Comparison of ENCODE assay signal across 10 cellular contexts in the genomic region with DNA sequence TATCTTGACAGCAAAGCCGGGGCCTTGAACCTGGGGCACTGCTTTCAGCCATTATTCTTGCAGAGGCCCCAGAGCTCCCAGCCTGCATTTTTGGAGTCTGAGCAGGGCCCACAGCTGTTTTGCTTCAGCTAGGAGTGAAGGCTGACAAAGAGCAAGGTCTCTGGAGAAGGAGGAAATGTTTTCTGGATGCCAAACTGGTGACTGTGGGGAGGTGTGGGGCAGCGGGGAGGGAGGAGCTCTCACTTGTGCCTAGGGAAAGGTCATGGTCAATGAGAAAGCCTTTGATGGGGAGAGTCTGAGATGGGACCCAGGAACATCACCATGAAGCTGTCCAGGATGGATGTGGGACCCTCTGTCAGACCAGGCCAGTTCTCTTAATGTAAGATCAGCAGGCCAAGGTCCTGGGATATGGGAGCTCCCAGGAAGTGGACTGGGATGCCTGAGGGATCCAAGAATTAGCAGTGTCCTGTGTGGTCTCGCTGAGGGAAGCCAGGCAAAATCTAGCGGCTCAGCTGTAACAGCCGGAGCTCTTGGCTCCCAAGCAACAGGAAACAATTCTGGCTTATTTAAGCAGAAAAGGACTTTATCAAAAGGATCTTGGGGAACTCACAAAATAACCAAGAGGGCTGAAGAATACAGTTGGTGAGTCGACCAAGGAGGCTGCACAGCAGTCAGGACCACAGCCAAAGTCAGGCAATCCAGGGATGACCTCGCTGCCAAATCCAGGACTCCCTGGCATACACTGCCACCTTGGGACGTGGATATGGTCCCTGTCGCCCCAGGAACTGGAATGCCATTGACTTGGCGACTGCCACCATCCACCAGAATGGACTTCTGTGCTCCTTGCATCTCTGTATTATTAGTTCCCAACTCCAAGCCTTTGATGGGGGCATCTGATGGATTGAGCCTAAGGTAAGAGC.
DNase-seq lines count a peak whose midpoint lies in the region; ATAC-seq and TF ChIP-seq lines count a peak whose summit lies in the region.
"Had no signal": no experiment of that assay in that cellular context is flagged by ENCODE, and none has a peak within 500 bp of the region (broad histone marks: within the 10 kb centered on the region; RNA-seq: fewer than 3 reads in every experiment).

No MANE protein-coding gene starts in this region.

- H3K27me3 ChIP-seq in neuronal stem cell (ENCODE audit: control insufficient read depth in 3 of 3, insufficient read depth in 3 of 3, low read depth in 1 of 3, low read length in 3 of 3) = peaks cover 0 to 4% (median 0%) of the 10 kb centered on the region in 3 experiments

- H3K9me3 ChIP-seq in neuronal stem cell (replicated peaks in 1 of 2; ENCODE audit: control insufficient read depth in 2 of 2, insufficient read depth in 1 of 2, low read depth in 1 of 2, low read length in 2 of 2) = no peaks in the 10 kb centered on the region

- peak overlapping the region; percentile 21 for H3K14ac ChIP-seq in neuronal stem cell (ENCODE audit: low read length)

- no peak overlapping the region for H4K91ac ChIP-seq in neuronal stem cell (ENCODE audit: low read depth, low read length, poor library complexity)

- no peaks in the 10 kb centered on the region for H3K79me1 ChIP-seq in neuronal stem cell (ENCODE audit: low read depth, low read length)

- DNase-seq in Caki2 (ENCODE audit: low read depth) (peak; percentile 26), RWPE1 (ENCODE audit: low spot score) (peak; percentile 23), fibroblast of the aortic adventitia (ENCODE audit: low read depth) (peak; percentile 75), neuronal stem cell (ENCODE audit: low spot score) (no peak), SHP77 treated with DMSO at 0.1 percent for 48 hours (lab: John Stamatoyannopoulos, UW) (no peak), NCI-H2081 treated with DMSO at 0.1 percent for 48 hours (lab: John Stamatoyannopoulos, UW) (no peak)
- DNase-seq: SHP77; stimulated activated CD4-positive, alpha-beta T cell treated with anti-CD3 and anti-CD28 coated beads, Interleukin-15, amount 100 ng/mL, for 24 hours had no signal

- H2BK120ac ChIP-seq in neuronal stem cell (ENCODE audit: low read depth, low read length) = no peak overlapping the region

- no peak overlapping the region for H2BK5ac ChIP-seq in neuronal stem cell (ENCODE audit: low read length)

- no peak overlapping the region for H3K4me2 ChIP-seq in neuronal stem cell (ENCODE audit: insufficient read depth, low read length, poor library complexity, severe bottlenecking)

- POLR2A ChIA-PET in RWPE1 (lab: Yijun Ruan, JAX; ENCODE audit: low non-redundant PET) = interaction anchor here (0.5 to 0.6 kb wide), 2 partner anchors 110 to 178 kb away, joined by 3 read pairs; no protein-coding TSS in a partner anchor

- no peaks in the 10 kb centered on the region for H3K36me3 ChIP-seq in neuronal stem cell (replicated peaks in 1 of 2; ENCODE audit: control insufficient read depth in 2 of 2, insufficient read depth in 2 of 2, low read length in 2 of 2)

- no peak overlapping the region for H4K8ac ChIP-seq in neuronal stem cell (ENCODE audit: low read depth, low read length)

- H3K4me1 ChIP-seq in neuronal stem cell (ENCODE audit: control insufficient read depth in 2 of 2, insufficient read depth in 1 of 2, low read depth in 1 of 2, low read length in 2 of 2) = peaks cover 0 to 3% of the 10 kb centered on the region in 2 donors

- in situ Hi-C loops in Caki2 (cut with HindIII; ENCODE audit: low pct_unique_long_range_greater_than_20kb, low sequenced_read_pairs) = no loop called here

- H2AK5ac ChIP-seq in neuronal stem cell (ENCODE audit: low read depth, low read length) = no peak overlapping the region

- H3K27ac ChIP-seq in RWPE1 (no peak overlapping the region), neuronal stem cell (replicated peaks; ENCODE audit: low read length) (no peak overlapping the region)

- no peak overlapping the region for H3K9ac ChIP-seq in neuronal stem cell (ENCODE audit: low read depth, low read length, poor library complexity)

- H3K4me3 ChIP-seq in fibroblast of the aortic adventitia (ENCODE audit: low read depth, low read length) (no peak overlapping the region), neuronal stem cell (ENCODE audit: low read length in 2 of 2) (no peak overlapping the region)

- H3K4ac ChIP-seq in neuronal stem cell (ENCODE audit: low read length) = no peak overlapping the region

- no peak overlapping the region for H3K18ac ChIP-seq in neuronal stem cell (ENCODE audit: low read length)

- ATAC-seq in HG02981 (IDR thresholded peaks at IDR 0.05; ENCODE audit: unreplicated experiment) (no peak), HG02885 (IDR thresholded peaks at IDR 0.05; ENCODE audit: poor library complexity, unreplicated experiment) (no peak)

- WGBS in neuronal stem cell (ENCODE audit: extremely low coverage in 2 of 2, insufficient read length in 2 of 2, insufficient replicate concordance in 1 of 2), 2 donors = no CpG with 5 or more reads among the region's 10 CpGs

- H3K23ac ChIP-seq in neuronal stem cell (ENCODE audit: low read depth, low read length, poor library complexity) = no peak overlapping the region

- TF ChIP-seq CTCF in RWPE1 (conservative IDR thresholded peaks at IDR 0.05; ENCODE audit: low read depth) (no peak), fibroblast of the aortic adventitia (IDR thresholded peaks at IDR 0.05; ENCODE audit: insufficient read depth, low read length) (no peak)

- CTCF ChIA-PET in RWPE1 (lab: Yijun Ruan, JAX) = interaction anchor here (0.6 kb wide), 1 partner anchor 421 kb away, joined by 5 read pairs; no protein-coding TSS in a partner anchor

- H2BK12ac ChIP-seq in neuronal stem cell (ENCODE audit: low read length) = no peak overlapping the region

- H2AFZ ChIP-seq in neuronal stem cell (ENCODE audit: low read length) = no peak overlapping the region

- H2BK15ac ChIP-seq in neuronal stem cell (ENCODE audit: low read length) = no peak overlapping the region

Comparison
In these comparisons a context has a peak if more than half of its experiments do, and no peak if none do; other contexts are left out.
1. DNase-seq: peak in Caki2 (single experiment), RWPE1 (single experiment) and fibroblast of the aortic adventitia (single experiment); none in neuronal stem cell (single experiment), SHP77 treated with DMSO at 0.1 percent for 48 hours (single experiment) and NCI-H2081 treated with DMSO at 0.1 percent for 48 hours (single experiment).